In genomic region chr15:78076231-78077052, GRCh38 we compare ENCODE assay signal across 8 cellular contexts. TPM values are rescaled to one million over a fixed set of nuclear protein-coding genes. Genes with fewer than 3 reads are reported as not detected.
DNase-seq lines count a peak whose midpoint lies in the region; ATAC-seq, FAIRE-seq and TF ChIP-seq lines count a peak whose summit lies in the region.

No MANE protein-coding gene starts in this region.

- H3K9me3 ChIP-seq in HUES6 (ENCODE audit: control insufficient read depth, insufficient read depth, low read depth, low read length) (no peaks in the 10 kb centered on the region), mesenchymal stem cell (ENCODE audit: control insufficient read depth, low read length) (no peaks in the 10 kb centered on the region)

- H3K79me1 ChIP-seq in mesenchymal stem cell (replicated peaks; ENCODE audit: low read length, poor library complexity, severe bottlenecking) = no peaks in the 10 kb centered on the region

- H3K18ac ChIP-seq in mesenchymal stem cell (ENCODE audit: low read depth in 1 of 2, low read length in 2 of 2) = peak overlapping the region; percentile 60 to 99

- H3K36me3 ChIP-seq in HUES6 (ENCODE audit: control insufficient read depth, insufficient read depth, low read length) (no peaks in the 10 kb centered on the region), bronchial epithelial cell (ENCODE audit: control insufficient read depth, insufficient read depth, low read length) (no peaks in the 10 kb centered on the region), mesenchymal stem cell (ENCODE audit: control insufficient read depth in 1 of 2, insufficient read depth in 2 of 2, low read depth in 1 of 2, low read length in 2 of 2) (peaks cover 2 to 5% of the 10 kb centered on the region in 2 experiments), urinary bladder (ENCODE audit: insufficient read depth) (no peaks in the 10 kb centered on the region)

- H3K4me1 Mint-ChIP-seq in Calu3 (ENCODE audit: low read depth, unreplicated experiment) = peaks cover 28% of the 10 kb centered on the region

- peak overlapping the region; percentile 68 to 97 for H3K14ac ChIP-seq in mesenchymal stem cell (ENCODE audit: low read length in 2 of 2)

- peak overlapping the region; percentile 70 for H3K4me2 ChIP-seq in mesenchymal stem cell (ENCODE audit: low read length, poor library complexity, severe bottlenecking)

- H3K27ac Mint-ChIP-seq in Calu3 (ENCODE audit: unreplicated experiment) = peak overlapping the region; percentile 54

- TF ChIP-seq CTCF in Calu3 (IDR thresholded peaks at IDR 0.05; ENCODE audit: unreplicated experiment) = peak; percentile 14
- TF ChIP-seq CTCF in bronchial epithelial cell (IDR thresholded peaks at IDR 0.05; ENCODE audit: insufficient read depth, low read length, severe bottlenecking) = no peak

- no peak for FAIRE-seq in bronchial epithelial cell (lab: Jason Lieb, UNC)

- H3K36me3 Mint-ChIP-seq in Calu3 (ENCODE audit: insufficient read depth, unreplicated experiment) = peaks cover 32% of the 10 kb centered on the region

- H4K8ac ChIP-seq in mesenchymal stem cell (ENCODE audit: low read length) = peak overlapping the region; percentile 58

- peak overlapping the region; percentile 87 for H2AK5ac ChIP-seq in mesenchymal stem cell (ENCODE audit: low read length, severe bottlenecking)

- peaks cover 18% of the 10 kb centered on the region for H3K4me1 ChIP-seq in HUES6 (ENCODE audit: control insufficient read depth, insufficient read depth, low read length)
- peaks cover 5% of the 10 kb centered on the region for H3K4me1 ChIP-seq in mesenchymal stem cell (ENCODE audit: control insufficient read depth, insufficient read depth, low read depth, low read length)
- no peaks in the 10 kb centered on the region for H3K4me1 ChIP-seq in urinary bladder (ENCODE audit: insufficient read depth)

- H3K9ac ChIP-seq in HUES6 (ENCODE audit: low read length) (peak overlapping the region; percentile 29), mesenchymal stem cell (ENCODE audit: low read length) (peak overlapping the region; percentile 95)

- H3K27ac ChIP-seq in HUES6 (ENCODE audit: low read depth, low read length) (no peak overlapping the region), mesenchymal stem cell (ENCODE audit: low read length, poor library complexity, severe bottlenecking) (peak overlapping the region; percentile 95), urinary bladder (ENCODE audit: low read depth) (peak overlapping the region; percentile 88)

- ATAC-seq in GM18861 (IDR thresholded peaks at IDR 0.05; ENCODE audit: unreplicated experiment) = no peak

- WGBS in mesenchymal stem cell = 59% methylated on average over 16 of the region's 17 CpGs
- WGBS in urinary bladder = 39% methylated on average over 17 of the region's 17 CpGs

- H2BK12ac ChIP-seq in mesenchymal stem cell (ENCODE audit: low read length in 2 of 2) = peak overlapping the region; percentile 49 to 94

- intact Hi-C loops in Calu3 (cut with micrococcal nuclease; ENCODE audit: unreplicated experiment) = no loop called here

- H3K27me3 Mint-ChIP-seq in Calu3 (ENCODE audit: unreplicated experiment) = no peaks in the 10 kb centered on the region

- no peak for DNase-seq in Calu3
- no peak for DNase-seq in bronchial epithelial cell (ENCODE audit: low read depth)
- peak; percentile 54 for DNase-seq in mesenchymal stem cell
- DNase-seq in dermis blood vessel endothelial cell = no peak
- no peak for DNase-seq in putamen (ENCODE audit: low spot score)

- H3K4me3 Mint-ChIP-seq in Calu3 (ENCODE audit: low read depth, unreplicated experiment) = peak overlapping the region; percentile 85

- H2AFZ ChIP-seq in mesenchymal stem cell (ENCODE audit: low read depth, low read length) = no peak overlapping the region

- H3K9me3 Mint-ChIP-seq in Calu3 (ENCODE audit: low read depth, unreplicated experiment) = no peaks in the 10 kb centered on the region

- peak overlapping the region; percentile 74 for H2BK5ac ChIP-seq in mesenchymal stem cell (ENCODE audit: low read depth, low read length, poor library complexity, severe bottlenecking)

- H3K27me3 ChIP-seq in HUES6 (ENCODE audit: control insufficient read depth, insufficient read depth, low read length) (no peaks in the 10 kb centered on the region), bronchial epithelial cell (ENCODE audit: control insufficient read depth, insufficient read depth, low read length) (no peaks in the 10 kb centered on the region), mesenchymal stem cell (ENCODE audit: control insufficient read depth in 1 of 2, insufficient read depth in 1 of 2, low read length in 2 of 2) (no peaks in the 10 kb centered on the region)

- H2BK15ac ChIP-seq in mesenchymal stem cell (ENCODE audit: low read depth, poor library complexity, severe bottlenecking) = peak overlapping the region; percentile 88

- CTCF ChIA-PET in Calu3 (lab: Charles Lee) = interaction anchor here (0.6 to 1.3 kb wide), 3 partner anchors 15 to 32 kb away, joined by 3 to 4 read pairs (median 4); no protein-coding TSS in a partner anchor

- TSS peak; percentile 21 for BruUV-seq in Calu3 (replicated peaks; lab: Mats Ljungman, UMichigan)

- peak overlapping the region; percentile 91 to 92 for H3K4ac ChIP-seq in mesenchymal stem cell (ENCODE audit: low read depth in 1 of 2, low read length in 2 of 2)

- H3K4me3 ChIP-seq in HUES6 (ENCODE audit: low read depth, low read length) (peak overlapping the region; percentile 74), bronchial epithelial cell (ENCODE audit: low read depth, low read length) (peak overlapping the region; percentile 74), mesenchymal stem cell (ENCODE audit: insufficient read depth in 1 of 2, low read depth in 1 of 2, low read length in 2 of 2) (peak overlapping the region; percentile 90 to 96), urinary bladder (ENCODE audit: low read depth, low read length) (peak overlapping the region; percentile 94)

- peak overlapping the region; percentile 77 for H2BK120ac ChIP-seq in mesenchymal stem cell (ENCODE audit: low read depth, low read length)

- peak overlapping the region in 1 of 2 experiments; percentile 90 for H3K23ac ChIP-seq in mesenchymal stem cell (ENCODE audit: low read length in 2 of 2)

- peak overlapping the region; percentile 90 for H4K91ac ChIP-seq in mesenchymal stem cell (ENCODE audit: low read length)

RNA-seq across cellular contexts. Expression of gene TBC1D2B, which starts 1.1 kb away (rescaled TPM):
- total RNA-seq in Calu3 (2022) = 50.0 and 52.8 TPM in 2 replicates
- 13.7 and 15.4 TPM in 2 replicates for total RNA-seq in bronchial epithelial cell
- 43.1 TPM for polyA plus RNA-seq in mesenchymal stem cell (2013, experiment 1 of 2)
- 41.2 TPM for polyA plus RNA-seq in mesenchymal stem cell (2013, experiment 2 of 2)
- total RNA-seq in urinary bladder = 55.0 TPM
- 31.6 TPM for polyA plus RNA-seq in urinary bladder
- 26.2 and 43.8 TPM in 2 replicates for total RNA-seq in dermis blood vessel endothelial cell

RNA-seq across cellular contexts. Expression of gene SH2D7, which starts 15.9 kb away (rescaled TPM):
- total RNA-seq in Calu3 (2022) (not detected in 2 replicates), bronchial epithelial cell (not detected in 2 replicates), urinary bladder (not detected), dermis blood vessel endothelial cell (not detected in 2 replicates)
- 0.01 TPM for polyA plus RNA-seq in mesenchymal stem cell (2013, experiment 1 of 2)
- polyA plus RNA-seq in mesenchymal stem cell (2013, experiment 2 of 2) = 0.01 TPM
- not detected for polyA plus RNA-seq in urinary bladder

RNA-seq across cellular contexts. Expression of gene CIB2, which starts 54.8 kb away (rescaled TPM):
- total RNA-seq in Calu3 (2022) (15.1 and 15.7 TPM in 2 replicates), bronchial epithelial cell (1.8 and 8.6 TPM in 2 replicates), urinary bladder (11.4 TPM), dermis blood vessel endothelial cell (1.5 and 2.5 TPM in 2 replicates)
- polyA plus RNA-seq in mesenchymal stem cell (2013, experiment 1 of 2) = 23.7 TPM
- 21.9 TPM for polyA plus RNA-seq in mesenchymal stem cell (2013, experiment 2 of 2)
- polyA plus RNA-seq in urinary bladder = 6.9 TPM
